Comparison of ENCODE assay signal across 1 cellular context in the genomic region with DNA sequence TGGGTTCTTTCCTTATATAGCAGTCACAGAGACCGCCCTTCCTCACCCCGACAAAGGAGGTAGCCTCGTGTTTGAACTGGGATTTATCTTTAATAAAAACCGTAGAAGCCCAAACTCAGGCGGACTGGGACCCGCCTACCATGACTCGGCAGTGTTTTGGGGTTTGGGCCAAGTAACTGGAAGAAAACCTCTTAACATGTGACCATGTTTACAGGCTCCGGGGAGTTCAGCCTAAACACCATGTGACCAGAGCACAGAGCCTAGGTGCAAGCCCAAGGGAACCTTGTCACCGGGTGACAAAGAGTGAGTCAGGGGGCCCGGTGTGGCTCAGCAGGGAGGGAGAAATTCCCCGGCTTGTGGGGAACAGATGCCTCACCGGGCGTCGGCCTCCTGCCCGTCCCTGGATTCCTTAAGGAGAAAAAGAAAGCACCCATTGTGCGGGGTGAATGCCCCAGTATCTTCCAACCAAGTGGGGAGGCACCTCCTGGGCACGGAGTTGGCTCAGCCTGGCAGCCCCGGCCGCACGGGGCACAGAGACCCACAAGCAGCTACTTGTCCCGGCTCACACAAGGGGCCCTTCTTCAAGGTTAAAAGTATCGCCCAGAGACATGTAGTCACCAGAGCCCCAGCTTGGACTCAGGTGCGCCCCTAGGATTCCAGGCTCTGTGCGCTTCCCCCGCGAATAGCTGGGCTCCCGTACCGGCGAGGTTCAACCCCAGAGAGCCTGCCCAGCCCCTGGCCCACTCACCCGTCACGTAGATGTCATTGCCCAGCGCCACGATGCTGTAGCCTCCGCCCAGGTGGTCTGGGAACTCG.
TF ChIP-seq lines count a peak whose summit lies in the region.

No MANE protein-coding gene starts in this region.

TF ChIP-seq in endothelial cell of umbilical vein, 7 proteins besides CTCF, POLR2A, EP300 and RAD21 (continued from another document):
- TF ChIP-seq, protein P1, sequence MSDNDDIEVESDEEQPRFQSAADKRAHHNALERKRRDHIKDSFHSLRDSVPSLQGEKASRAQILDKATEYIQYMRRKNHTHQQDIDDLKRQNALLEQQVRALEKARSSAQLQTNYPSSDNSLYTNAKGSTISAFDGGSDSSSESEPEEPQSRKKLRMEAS (IDR thresholded peaks at IDR 0.05; ENCODE audit: insufficient read depth, insufficient read length), result peak; percentile 75
- no peak for TF ChIP-seq JUN (IDR thresholded peaks at IDR 0.05; ENCODE audit: borderline replicate concordance, insufficient read depth, insufficient read length, low read depth)
- no peak for TF ChIP-seq GATA2 (IDR thresholded peaks at IDR 0.05; ENCODE audit: insufficient read depth, insufficient read length, low read depth, low read length)
- no peak for TF ChIP-seq POLR2AphosphoS5 (IDR thresholded peaks at IDR 0.05; ENCODE audit: insufficient read depth, low read depth, low read length)
- no peak for TF ChIP-seq MYC (IDR thresholded peaks at IDR 0.05; ENCODE audit: low read depth, low read length)
